Comparison of ENCODE assay signal across 27 cellular contexts in genomic region chr1:241942738-241943137, GRCh38. TPM values are rescaled to one million over a fixed set of nuclear protein-coding genes. Genes with fewer than 3 reads are reported as not detected.
DNase-seq lines count a peak whose midpoint lies in the region; ATAC-seq and TF ChIP-seq lines count a peak whose summit lies in the region.
"Had no signal": no experiment of that assay in that cellular context is flagged by ENCODE, and none has a peak within 500 bp of the region (broad histone marks: within the 10 kb centered on the region; RNA-seq: fewer than 3 reads in every experiment).

No MANE protein-coding gene starts in this region.

- H3K4me1 Mint-ChIP-seq in chondrocyte (ENCODE audit: low read depth), result no peaks in the 10 kb centered on the region
- no peaks in the 10 kb centered on the region for H3K4me1 Mint-ChIP-seq in Caco-2 (ENCODE audit: low read depth, unreplicated experiment)
- H3K4me1 Mint-ChIP-seq: CD14-positive monocyte had no signal

- H3K4me3 ChIP-seq in MG63 (no peak overlapping the region), Caco-2 (ENCODE audit: low read depth, low read length) (no peak overlapping the region)
- H3K4me3 ChIP-seq: BLaER1, GM12878 had no signal

- DNase-seq in MG63 (peak; percentile 33), RKO (ENCODE audit: low spot score) (peak; percentile 57), chondrocyte (ENCODE audit: low spot score) (peak; percentile 17), posterior vena cava (ENCODE audit: low spot score) (peak; percentile 4), CD1c-positive myeloid dendritic cell (ENCODE audit: extremely low spot score) (no peak), islet precursor cell (no peak), Caco-2 (no peak)
- DNase-seq: 8988T; ACHN; BE2C; C1 segment of cervical spinal cord; CD4-positive, alpha-beta T cell; CD8-positive, alpha-beta T cell; DMS 273 treated with DMSO at 0.1 percent for 48 hours; DMS153; DMS53; DMS79; DND-41; EL; GDM1 had no signal

- POLR2A ChIA-PET in Caco-2 (lab: Charles Lee), result no interaction called here

- H3K9me3 ChIP-seq in MG63 (peaks cover 4% of the 10 kb centered on the region), Caco-2 (no peaks in the 10 kb centered on the region)
- H3K9me3 ChIP-seq: BE2C had no signal

- H3K9me3 Mint-ChIP-seq in chondrocyte (ENCODE audit: low read depth) (peaks cover 10% of the 10 kb centered on the region), Caco-2 (ENCODE audit: unreplicated experiment) (no peaks in the 10 kb centered on the region)

- 0 out of 2 replicates have a peak, but pooled peaks cover 6% of the 10 kb centered on the region for H3K4me1 ChIP-seq in Caco-2
- H3K4me1 ChIP-seq: BE2C, BLaER1 had no signal

- H3K36me3 Mint-ChIP-seq in chondrocyte (ENCODE audit: low read depth) (peaks cover 3% of the 10 kb centered on the region), Caco-2 (ENCODE audit: insufficient read depth, unreplicated experiment) (no peaks in the 10 kb centered on the region)
- H3K36me3 Mint-ChIP-seq: CD14-positive monocyte; CD8-positive, alpha-beta T cell had no signal

- H3K27ac Mint-ChIP-seq in chondrocyte (ENCODE audit: unreplicated experiment) (no peak overlapping the region), Caco-2 (ENCODE audit: unreplicated experiment) (no peak overlapping the region)
- H3K27ac Mint-ChIP-seq: CD14-positive monocyte; CD4-positive, alpha-beta T cell; CD8-positive, alpha-beta T cell had no signal

- H3K36me3 ChIP-seq in MG63 (no peaks in the 10 kb centered on the region), Caco-2 (ENCODE audit: control insufficient read depth, insufficient read depth, low read length) (no peaks in the 10 kb centered on the region)
- H3K36me3 ChIP-seq: BE2C, BLaER1 had no signal

- no TSS peak for BruUV-seq in Caco-2 (replicated peaks; lab: Mats Ljungman, UMichigan)

- H3K4me3 Mint-ChIP-seq in chondrocyte (ENCODE audit: unreplicated experiment), result no peak overlapping the region
- no peak overlapping the region for H3K4me3 Mint-ChIP-seq in Caco-2 (ENCODE audit: unreplicated experiment)
- H3K4me3 Mint-ChIP-seq: CD14-positive monocyte; CD4-positive, alpha-beta T cell; CD8-positive, alpha-beta T cell had no signal

- H3K27me3 ChIP-seq in MG63, result no peaks in the 10 kb centered on the region
- H3K27me3 ChIP-seq in Caco-2 (replicated peaks; ENCODE audit: control insufficient read depth, insufficient read depth, low read length), result no peaks in the 10 kb centered on the region
- H3K27me3 ChIP-seq: BE2C, BLaER1 had no signal

- no peak for ATAC-seq in GM19328 (IDR thresholded peaks at IDR 0.05; ENCODE audit: unreplicated experiment)
- ATAC-seq: CD8-positive, alpha-beta T cell; GM12878 had no signal

- H3K27me3 Mint-ChIP-seq in chondrocyte (ENCODE audit: low read depth), result peaks cover 4% of the 10 kb centered on the region
- no peaks in the 10 kb centered on the region for H3K27me3 Mint-ChIP-seq in Caco-2 (ENCODE audit: insufficient read depth, unreplicated experiment)

- no peak for TF ChIP-seq CTCF in chondrocyte (IDR thresholded peaks at IDR 0.05)
- TF ChIP-seq CTCF in Caco-2 (IDR thresholded peaks at IDR 0.05; ENCODE audit: insufficient read depth in 1 of 2, low read depth in 1 of 2, low read length in 1 of 2, severe bottlenecking in 1 of 2, unreplicated experiment in 1 of 2), result no peak

- CTCF ChIA-PET in Caco-2 (lab: Charles Lee), result no interaction called here

- intact Hi-C loops in posterior vena cava (cut with DNase I) (no loop called here), Caco-2 (cut with micrococcal nuclease; ENCODE audit: unreplicated experiment) (no loop called here)

RNA-seq across cellular contexts. Expression of gene BECN2, which starts 14.8 kb away (rescaled TPM):
- total RNA-seq in MG63 (2014; rRNA removed; shearing (Covaris generic); ENCODE audit: low replicate concordance), result not detected in 2 replicates
- not detected in 3 replicates for total RNA-seq in chondrocyte
- not detected for total RNA-seq in posterior vena cava
- total RNA-seq in Caco-2 (2022), result not detected in 2 replicates
- total RNA-seq: A673; CD4-positive, alpha-beta T cell; CD8-positive, alpha-beta T cell; Daoy; G401; GM12878 had no signal

RNA-seq across cellular contexts. Expression of gene MAP1LC3C, which starts 56.2 kb away (rescaled TPM):
- total RNA-seq in MG63 (2014; rRNA removed; shearing (Covaris generic); ENCODE audit: low replicate concordance), result 2.2 and 3.3 TPM in 2 replicates
- 0.38 to 0.65 TPM (median 0.46 TPM) in 3 replicates for total RNA-seq in chondrocyte
- total RNA-seq in posterior vena cava, result 1 to 10 TPM; 1.3 to 1.9 TPM
- 0.72 and 0.86 TPM in 2 replicates for total RNA-seq in Caco-2 (2022)
- total RNA-seq: A673; CD4-positive, alpha-beta T cell; CD8-positive, alpha-beta T cell; Daoy; GM12878 had no signal

Comparison
In these comparisons a context has a peak if more than half of its experiments do, and no peak if none do; other contexts are left out.
1. DNase-seq: peak in MG63 (single experiment), RKO (single experiment), chondrocyte (single experiment) and posterior vena cava (single experiment); none in CD1c-positive myeloid dendritic cell (single experiment), islet precursor cell (single experiment) and Caco-2 (0 of 2).